8 cellular contexts compared by ENCODE assay signal in genomic region chr1:35962952-35963351, GRCh38.
"Had no signal": no experiment of that assay in that cellular context is flagged by ENCODE, and none has a peak within 500 bp of the region (broad histone marks: within the 10 kb centered on the region; RNA-seq: fewer than 3 reads in every experiment).

No MANE protein-coding gene starts in this region.

- H3K9me3 ChIP-seq: HAP-1 had no signal

- ATAC-seq: HCT116, HepG2 had no signal

- H2AFZ ChIP-seq: GM23248 had no signal

- FAIRE-seq: HepG2 had no signal

- H3K27ac ChIP-seq: GM23248, HL-60 had no signal

- H3K4me1 ChIP-seq: HAP-1 had no signal

- H3K4me3 ChIP-seq: GM23248, HAP-1 had no signal

- H3K9ac ChIP-seq: GM23248 had no signal

- DNase-seq: GM23248, GOT3, H7, HFFc6 had no signal
